9 cellular contexts compared by ENCODE assay signal in the genomic region with DNA sequence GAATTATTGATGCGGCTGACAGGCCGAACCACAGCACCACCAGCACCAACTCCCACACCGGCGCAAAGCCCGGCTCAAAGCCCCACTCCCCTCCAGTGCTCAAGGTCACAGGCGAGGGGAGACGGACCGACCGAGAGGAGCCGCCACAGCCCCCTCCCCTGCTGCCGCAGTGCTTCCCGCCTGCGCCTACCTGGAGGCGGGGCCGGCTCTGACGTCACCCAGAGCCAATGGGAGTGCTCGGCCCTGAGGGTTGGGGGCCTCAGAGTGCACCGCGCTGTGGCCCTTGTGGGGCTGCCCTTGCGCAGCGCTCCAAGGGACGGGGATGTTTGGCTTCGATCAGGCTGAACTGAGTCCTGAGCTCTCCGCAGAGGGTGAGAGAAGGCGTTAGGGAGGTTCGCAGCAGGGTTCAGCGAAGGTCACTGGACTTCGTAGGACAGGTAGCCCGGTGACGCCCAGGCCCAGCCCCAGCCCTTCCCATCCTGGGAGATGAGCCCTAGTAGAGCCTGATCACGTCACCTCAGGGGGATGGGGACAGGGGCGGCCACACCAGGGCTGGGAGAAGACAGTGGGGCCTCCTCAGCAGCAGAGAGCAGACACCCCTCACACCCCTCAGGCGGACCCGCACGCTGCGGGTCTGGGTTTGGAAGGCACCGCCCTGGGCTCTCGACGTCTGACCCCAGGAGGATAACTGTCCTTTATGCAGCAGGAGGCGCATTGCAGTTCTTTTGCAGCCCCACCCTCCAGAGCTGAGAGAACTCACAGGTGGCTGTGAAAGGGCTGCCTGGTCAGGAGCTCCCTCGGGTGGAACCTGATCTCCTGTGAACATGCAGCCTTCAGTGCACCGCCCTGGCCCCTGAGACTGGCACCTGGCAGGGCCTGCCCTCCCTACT. TPM values are rescaled to one million over a fixed set of nuclear protein-coding genes. Genes with fewer than 3 reads are reported as not detected.
DNase-seq lines count a peak whose midpoint lies in the region; ATAC-seq, FAIRE-seq and TF ChIP-seq lines count a peak whose summit lies in the region.
"Had no signal": no experiment of that assay in that cellular context is flagged by ENCODE, and none has a peak within 500 bp of the region (broad histone marks: within the 10 kb centered on the region; RNA-seq: fewer than 3 reads in every experiment).

No MANE protein-coding gene starts in this region.

- H3K27ac Mint-ChIP-seq in activated T-helper 1 cell treated with anti-CD3 and anti-CD28 coated beads, Interleukin-12 subunit alpha, Interleukin-12 subunit beta, Interleukin-2, Interleukin-4 antibody, amounts not matched to agents 30 ng/mL and 10 ng/mL and 1 ng/mL, durations not matched to agents 14 hours and 24 hours and 36 hours = no peak overlapping the region
- no peak overlapping the region for H3K27ac Mint-ChIP-seq in osteocyte (ENCODE audit: unreplicated experiment)

- H3K36me3 ChIP-seq in BLaER1 = no peaks in the 10 kb centered on the region

- intact Hi-C loops in activated T-helper 1 cell treated with anti-CD3 and anti-CD28 coated beads, Interleukin-12 subunit alpha, Interleukin-12 subunit beta, Interleukin-2, Interleukin-4 antibody, amounts not matched to agents 30 ng/mL and 10 ng/mL and 1 ng/mL, durations not matched to agents 14 hours and 24 hours and 36 hours (cut with micrococcal nuclease) = loop anchor here (1.0 kb wide), 1 partner anchor 15 kb away; no protein-coding TSS in a partner anchor

- no peak for FAIRE-seq in GM12891 (lab: Jason Lieb, UNC)
- FAIRE-seq: GM18507 had no signal

- no peaks in the 10 kb centered on the region for H3K4me1 Mint-ChIP-seq in activated T-helper 1 cell treated with anti-CD3 and anti-CD28 coated beads, Interleukin-12 subunit alpha, Interleukin-12 subunit beta, Interleukin-2, Interleukin-4 antibody, amounts not matched to agents 30 ng/mL and 10 ng/mL and 1 ng/mL, durations not matched to agents 14 hours and 24 hours and 36 hours (ENCODE audit: low read depth)
- H3K4me1 Mint-ChIP-seq in osteocyte (ENCODE audit: unreplicated experiment) = peaks cover 9% of the 10 kb centered on the region

- peak overlapping the region; percentile 62 for H3K4me3 ChIP-seq in BLaER1

- H3K36me3 Mint-ChIP-seq in activated T-helper 1 cell treated with anti-CD3 and anti-CD28 coated beads, Interleukin-12 subunit alpha, Interleukin-12 subunit beta, Interleukin-2, Interleukin-4 antibody, amounts not matched to agents 30 ng/mL and 10 ng/mL and 1 ng/mL, durations not matched to agents 14 hours and 24 hours and 36 hours (ENCODE audit: low read depth) = no peaks in the 10 kb centered on the region
- H3K36me3 Mint-ChIP-seq in osteocyte (ENCODE audit: unreplicated experiment) = no peaks in the 10 kb centered on the region

- no peak for ATAC-seq in GM18520 (IDR thresholded peaks at IDR 0.05; ENCODE audit: unreplicated experiment)

- no peak for TF ChIP-seq POLR2A in GM12891 (IDR thresholded peaks at IDR 0.05; ENCODE audit: low read depth, low read length)

- H3K9ac ChIP-seq in BLaER1 = peak overlapping the region; percentile 10; the same call in 1 of the 2 replicates

- H3K9me3 ChIP-seq in BLaER1 = no peaks in the 10 kb centered on the region

- H3K4me1 ChIP-seq in BLaER1 = peaks cover 34% of the 10 kb centered on the region

- H3K27ac ChIP-seq in BLaER1 = no peak overlapping the region

- H3K27me3 ChIP-seq in BLaER1 = peaks cover 34% of the 10 kb centered on the region

- H3K4me3 Mint-ChIP-seq in activated T-helper 1 cell treated with anti-CD3 and anti-CD28 coated beads, Interleukin-12 subunit alpha, Interleukin-12 subunit beta, Interleukin-2, Interleukin-4 antibody, amounts not matched to agents 30 ng/mL and 10 ng/mL and 1 ng/mL, durations not matched to agents 14 hours and 24 hours and 36 hours = peak overlapping the region; percentile 74
- peak overlapping the region; percentile 57 for H3K4me3 Mint-ChIP-seq in osteocyte (ENCODE audit: unreplicated experiment)

- no peaks in the 10 kb centered on the region for H3K9me3 Mint-ChIP-seq in activated T-helper 1 cell treated with anti-CD3 and anti-CD28 coated beads, Interleukin-12 subunit alpha, Interleukin-12 subunit beta, Interleukin-2, Interleukin-4 antibody, amounts not matched to agents 30 ng/mL and 10 ng/mL and 1 ng/mL, durations not matched to agents 14 hours and 24 hours and 36 hours
- no peaks in the 10 kb centered on the region for H3K9me3 Mint-ChIP-seq in osteocyte (ENCODE audit: unreplicated experiment)

- peak overlapping the region; percentile 81 for H3K4me2 ChIP-seq in BLaER1

- DNase-seq in NCI-H2107 (lab: John Stamatoyannopoulos, UW) = peak; percentile 27
- peak; percentile 34 for DNase-seq in activated T-helper 1 cell treated with anti-CD3 and anti-CD28 coated beads, Interleukin-12 subunit alpha, Interleukin-12 subunit beta, Interleukin-2, Interleukin-4 antibody, amounts not matched to agents 30 ng/mL and 10 ng/mL and 1 ng/mL, durations not matched to agents 14 hours and 24 hours and 36 hours (ENCODE audit: low spot score)
- DNase-seq in globus pallidus (ENCODE audit: low spot score) = peak; percentile 34
- DNase-seq in osteocyte (ENCODE audit: extremely low spot score, unreplicated experiment) = no peak
- DNase-seq in GM12891 (ENCODE audit: insufficient read length, low spot score) = no peak
- no peak for DNase-seq in EL

- H3K27me3 Mint-ChIP-seq in activated T-helper 1 cell treated with anti-CD3 and anti-CD28 coated beads, Interleukin-12 subunit alpha, Interleukin-12 subunit beta, Interleukin-2, Interleukin-4 antibody, amounts not matched to agents 30 ng/mL and 10 ng/mL and 1 ng/mL, durations not matched to agents 14 hours and 24 hours and 36 hours (ENCODE audit: insufficient read depth) = peaks cover 4% of the 10 kb centered on the region
- no peaks in the 10 kb centered on the region for H3K27me3 Mint-ChIP-seq in osteocyte (ENCODE audit: unreplicated experiment)

- H4K20me1 ChIP-seq in BLaER1 = no peaks in the 10 kb centered on the region

- TF ChIP-seq CTCF in osteocyte (IDR thresholded peaks at IDR 0.05) = no peak

TF ChIP-seq in GM12891, 5 proteins besides CTCF, POLR2A, EP300 and RAD21:
- TF ChIP-seq SPI1 (IDR thresholded peaks at IDR 0.05; ENCODE audit: low read depth, low read length) = no peak
- TF ChIP-seq POU2F2 (IDR thresholded peaks at IDR 0.05; ENCODE audit: low read depth, low read length) = no peak
- no peak for TF ChIP-seq PAX5 (IDR thresholded peaks at IDR 0.05; ENCODE audit: insufficient read depth, low read length, severe bottlenecking)
- no peak for TF ChIP-seq POLR2AphosphoS5 (IDR thresholded peaks at IDR 0.05; ENCODE audit: low read depth, low read length)
- TF ChIP-seq TAF1 (IDR thresholded peaks at IDR 0.05; ENCODE audit: low read depth, low read length) = no peak

RNA-seq across cellular contexts. Expression of gene NDRG4, which starts 1.5 kb away (rescaled TPM):
- total RNA-seq in activated T-helper 1 cell treated with anti-CD3 and anti-CD28 coated beads, Interleukin-12 subunit alpha, Interleukin-12 subunit beta, Interleukin-2, Interleukin-4 antibody, amounts not matched to agents 30 ng/mL and 10 ng/mL and 1 ng/mL, durations not matched to agents 14 hours and 24 hours and 36 hours = 1.5 and 1.7 TPM in 2 replicates
- total RNA-seq in osteocyte = 10.5 and 13.1 TPM in 2 replicates
- 0.58 TPM for polyA plus RNA-seq in GM12891 (2012; ENCODE audit: low read depth, missing spikeins)

RNA-seq across cellular contexts. Expression of gene SETD6, which starts 13.8 kb away (rescaled TPM):
- total RNA-seq in activated T-helper 1 cell treated with anti-CD3 and anti-CD28 coated beads, Interleukin-12 subunit alpha, Interleukin-12 subunit beta, Interleukin-2, Interleukin-4 antibody, amounts not matched to agents 30 ng/mL and 10 ng/mL and 1 ng/mL, durations not matched to agents 14 hours and 24 hours and 36 hours = 32.1 and 34.9 TPM in 2 replicates
- 17.3 and 19.9 TPM in 2 replicates for total RNA-seq in osteocyte
- 10.9 TPM for polyA plus RNA-seq in GM12891 (2012; ENCODE audit: low read depth, missing spikeins)

Comparison
In these comparisons a context has a peak if more than half of its experiments do, and no peak if none do; other contexts are left out.
1. DNase-seq: peak in NCI-H2107 (single experiment), activated T-helper 1 cell treated with anti-CD3 and anti-CD28 coated beads, Interleukin-12 subunit alpha, Interleukin-12 subunit beta, Interleukin-2, Interleukin-4 antibody, amounts not matched to agents 30 ng/mL and 10 ng/mL and 1 ng/mL, durations not matched to agents 14 hours and 24 hours and 36 hours (single experiment) and globus pallidus (single experiment); none in osteocyte (single experiment), GM12891 (single experiment) and EL (single experiment).